ENCODE assay signal across 2 cellular contexts in genomic region chr1:110203021-110203661, GRCh38.
TF ChIP-seq lines count a peak whose summit lies in the region.

No MANE protein-coding gene starts in this region.

TF ChIP-seq in GM23338, 12 proteins besides CTCF, POLR2A, EP300 and RAD21:
- TF ChIP-seq JUNB (IDR thresholded peaks at IDR 0.05; ENCODE audit: unreplicated experiment): no peak
- TF ChIP-seq ZNF114 (CRISPR knock-in tag; IDR thresholded peaks at IDR 0.05): no peak
- TF ChIP-seq REST (IDR thresholded peaks at IDR 0.05; ENCODE audit: unreplicated experiment): no peak
- TF ChIP-seq STAT1 (IDR thresholded peaks at IDR 0.05; ENCODE audit: unreplicated experiment): no peak
- no peak for TF ChIP-seq ETS1 (IDR thresholded peaks at IDR 0.05)
- no peak for TF ChIP-seq ZNF462 (CRISPR knock-in tag; IDR thresholded peaks at IDR 0.05)
- TF ChIP-seq EZH2 (IDR thresholded peaks at IDR 0.05; ENCODE audit: low read depth, unreplicated experiment): no peak
- TF ChIP-seq CREB1 (CRISPR knock-in tag; IDR thresholded peaks at IDR 0.05; ENCODE audit: low read depth): no peak
- TF ChIP-seq EZH2phosphoT487 (IDR thresholded peaks at IDR 0.05; ENCODE audit: unreplicated experiment): no peak
- no peak for TF ChIP-seq NANOG (IDR thresholded peaks at IDR 0.05; ENCODE audit: borderline replicate concordance)
- TF ChIP-seq POLR2AphosphoS5 (IDR thresholded peaks at IDR 0.05; ENCODE audit: low read depth): no peak
- TF ChIP-seq ZNF331 (CRISPR knock-in tag; IDR thresholded peaks at IDR 0.05; ENCODE audit: low read depth): no peak

TF ChIP-seq in HepG2, 621 proteins besides CTCF, POLR2A, EP300 and RAD21:
- TF ChIP-seq ZSCAN29 (CRISPR knock-in tag; conservative IDR thresholded peaks at IDR 0.05) (no peak), YEATS2 (CRISPR knock-in tag; IDR thresholded peaks at IDR 0.05; ENCODE audit: borderline replicate concordance) (no peak), SAP130 (CRISPR knock-in tag; IDR thresholded peaks at IDR 0.05; ENCODE audit: low read depth) (0 out of 2 replicates have a peak, but pooled peaks have one; percentile 11), ZNF225 (CRISPR knock-in tag; IDR thresholded peaks at IDR 0.05) (no peak), AFF4 (CRISPR knock-in tag; IDR thresholded peaks at IDR 0.05) (no peak), KLF9 (CRISPR knock-in tag; IDR thresholded peaks at IDR 0.05; ENCODE audit: low read depth) (no peak), ZNF773 (CRISPR knock-in tag; IDR thresholded peaks at IDR 0.05; ENCODE audit: borderline replicate concordance) (no peak), ISX (CRISPR knock-in tag; conservative IDR thresholded peaks at IDR 0.05) (no peak), ZNF775 (CRISPR knock-in tag; IDR thresholded peaks at IDR 0.05; ENCODE audit: borderline replicate concordance) (no peak), ZSCAN9 (CRISPR knock-in tag; IDR thresholded peaks at IDR 0.05; ENCODE audit: borderline replicate concordance) (no peak), FOXA3 (CRISPR knock-in tag; IDR thresholded peaks at IDR 0.05) (no peak), HNRNPH1 (optimal IDR thresholded peaks at IDR 0.05; ENCODE audit: low read depth, low read length) (no peak), STAG1 (CRISPR knock-in tag; IDR thresholded peaks at IDR 0.05) (peak; percentile 84), ZBTB40 (IDR thresholded peaks at IDR 0.05) (no peak), ZBTB40 (CRISPR knock-in tag; IDR thresholded peaks at IDR 0.05) (no peak), SMC3 (IDR thresholded peaks at IDR 0.05; ENCODE audit: low read length) (peak; percentile 87), SMARCC2 (IDR thresholded peaks at IDR 0.05) (no peak)
